ENCODE assay signal across 8 cellular contexts in the genomic region with DNA sequence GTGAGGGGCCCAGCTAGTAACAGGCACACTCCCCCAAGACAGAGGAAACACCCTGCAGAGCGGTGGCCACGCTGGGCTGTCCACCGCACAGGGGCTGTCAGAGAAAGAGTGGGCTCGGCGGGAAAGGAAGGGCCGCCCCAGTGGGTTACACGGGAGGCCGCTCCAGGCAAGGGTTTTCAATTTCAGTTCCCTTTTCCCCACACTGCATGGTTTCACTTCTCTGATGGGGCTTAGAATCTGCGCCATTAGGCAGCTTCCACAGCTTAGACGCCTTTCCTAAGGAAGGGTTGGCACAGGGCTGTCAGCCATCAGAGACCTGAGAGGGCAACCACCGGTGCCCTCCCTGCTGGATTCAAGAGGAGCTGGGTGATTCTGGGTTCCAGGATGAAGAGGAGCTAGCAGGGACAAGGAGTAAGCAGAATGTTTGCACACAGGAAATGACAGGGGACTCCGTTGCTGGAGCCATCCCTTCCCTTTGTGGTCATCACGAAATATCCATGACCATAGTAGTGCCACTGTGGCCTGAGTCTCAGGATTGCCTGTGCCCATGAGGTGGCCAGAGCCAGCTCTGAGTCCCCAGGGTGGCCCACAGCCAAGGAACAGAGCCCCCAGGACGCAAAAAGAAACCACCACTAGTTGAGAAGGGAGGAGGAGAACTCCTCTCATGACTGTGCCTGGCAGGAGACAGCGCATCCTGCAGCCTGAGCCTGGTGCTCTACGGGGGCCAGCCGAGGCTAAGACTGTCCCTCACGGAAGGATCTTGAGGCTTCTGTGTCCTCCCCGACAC.
DNase-seq lines count a peak whose midpoint lies in the region; ATAC-seq and TF ChIP-seq lines count a peak whose summit lies in the region.

No MANE protein-coding gene starts in this region.

- H2AFZ ChIP-seq in OCI-LY1 (ENCODE audit: low read length) = no peak overlapping the region

- peak overlapping the region; percentile 87 for H3K27ac ChIP-seq in OCI-LY1 (ENCODE audit: low read depth, low read length, poor library complexity, severe bottlenecking)

- TF ChIP-seq CTCF in OCI-LY1 (IDR thresholded peaks at IDR 0.05; ENCODE audit: low read length) (no peak), MCF 10A (IDR thresholded peaks at IDR 0.05; ENCODE audit: unreplicated experiment) (no peak)

- no peak overlapping the region for H3K27ac Mint-ChIP-seq in MCF 10A (ENCODE audit: low read depth, unreplicated experiment)

- no peaks in the 10 kb centered on the region for H4K20me1 ChIP-seq in OCI-LY1 (ENCODE audit: insufficient read depth, low read length)

- CTCF ChIA-PET in MCF 10A (lab: Yijun Ruan, JAX) = interaction anchor here (0.8 kb wide), 1 partner anchor 12 kb away, joined by 3 read pairs; no protein-coding TSS in a partner anchor

- no peaks in the 10 kb centered on the region for H3K4me1 Mint-ChIP-seq in MCF 10A (ENCODE audit: insufficient read depth, unreplicated experiment)

- H3K4me3 Mint-ChIP-seq in MCF 10A (ENCODE audit: unreplicated experiment) = no peak overlapping the region

- no peaks in the 10 kb centered on the region for H3K36me3 Mint-ChIP-seq in MCF 10A (ENCODE audit: insufficient read depth, unreplicated experiment)

- DNase-seq in islet precursor cell = peak; percentile 40
- DNase-seq in NCI-H1417 (lab: John Stamatoyannopoulos, UW) = no peak
- DNase-seq in NCI-H510A (lab: John Stamatoyannopoulos, UW) = no peak
- no peak for DNase-seq in stimulated activated CD4-positive, alpha-beta T cell treated with anti-CD3 and anti-CD28 coated beads, Interleukin-4, amount 100 ng/mL, for 24 hours
- no peak for DNase-seq in MCF 10A (ENCODE audit: unreplicated experiment)

- POLR2A ChIA-PET in MCF 10A (lab: Yijun Ruan, JAX) = no interaction called here

- intact Hi-C loops in MCF 10A (cut with micrococcal nuclease) = no loop called here

- H3K79me2 ChIP-seq in OCI-LY1 (ENCODE audit: insufficient read depth, low read length) = no peaks in the 10 kb centered on the region

- ATAC-seq in GM18907 (IDR thresholded peaks at IDR 0.05; ENCODE audit: unreplicated experiment) (peak; percentile 96), HG02678 (IDR thresholded peaks at IDR 0.05; ENCODE audit: unreplicated experiment) (peak; percentile 95)

- H3K9ac ChIP-seq in OCI-LY1 (ENCODE audit: low read length) = peak overlapping the region; percentile 67

- peaks cover 96% of the 10 kb centered on the region for H3K4me1 ChIP-seq in OCI-LY1 (ENCODE audit: insufficient read depth, low read length, severe bottlenecking)

- peak overlapping the region; percentile 76 for H3K4me2 ChIP-seq in OCI-LY1 (ENCODE audit: low read length)

- no peaks in the 10 kb centered on the region for H3F3A ChIP-seq in OCI-LY1 (ENCODE audit: insufficient read depth, low read length)

- H3K27me3 Mint-ChIP-seq in MCF 10A (ENCODE audit: insufficient read depth, unreplicated experiment) = no peaks in the 10 kb centered on the region

- no peaks in the 10 kb centered on the region for H3K36me3 ChIP-seq in OCI-LY1 (ENCODE audit: insufficient read depth, low read length)

- no peaks in the 10 kb centered on the region for H3K9me2 ChIP-seq in OCI-LY1 (ENCODE audit: low read depth, low read length)

- H3K9me3 Mint-ChIP-seq in MCF 10A (ENCODE audit: unreplicated experiment) = no peaks in the 10 kb centered on the region

- no TSS peak for BruUV-seq in MCF 10A (replicated peaks; lab: Mats Ljungman, UMichigan)

- H3K27me3 ChIP-seq in OCI-LY1 (ENCODE audit: insufficient read depth, low read length) = no peaks in the 10 kb centered on the region

- peak overlapping the region; percentile 49 for H3K4me3 ChIP-seq in OCI-LY1 (ENCODE audit: low read depth, low read length, poor library complexity, severe bottlenecking)

- no peaks in the 10 kb centered on the region for H3K9me3 ChIP-seq in OCI-LY1 (ENCODE audit: low read length)
